Comparison of ENCODE assay signal across 8 cellular contexts in genomic region chr11:75867778-75868374, GRCh38. TPM values are rescaled to one million over a fixed set of nuclear protein-coding genes. Genes with fewer than 3 reads are reported as not detected.
DNase-seq lines count a peak whose midpoint lies in the region; ATAC-seq, FAIRE-seq and TF ChIP-seq lines count a peak whose summit lies in the region.

No MANE protein-coding gene starts in this region.

- peak in 3 of 4 experiments; percentile 4 to 6 (median 5) for DNase-seq in activated CD4-positive, CD25-positive, alpha-beta regulatory T cell (lab: John Stamatoyannopoulos, UW)
- no peak for DNase-seq in activated CD4-positive, CD25-positive, alpha-beta regulatory T cell treated with anti-CD3 and anti-CD28 coated beads, Interleukin-2, amount 50 U/mL, for 72 hours
- DNase-seq in LNCaP clone FGC (ENCODE audit: low read depth) (no peak), T-helper 17 cell (peak in 1 of 3 donors; percentile 20), right lobe of liver (no peak), stomach (peak; percentile 41)

- no peak overlapping the region for H3K27ac ChIP-seq in right lobe of liver
- H3K27ac ChIP-seq in stomach, result peak overlapping the region in 2 of 5 donors; percentile 32 to 61

- H3K36me3 Mint-ChIP-seq in T-helper 17 cell (ENCODE audit: low read depth), result peaks cover 2% of the 10 kb centered on the region

- H3K4me3 ChIP-seq in LNCaP clone FGC (ENCODE audit: low read depth, low read length) (no peak overlapping the region), right lobe of liver (no peak overlapping the region), stomach (no peak overlapping the region)

- H3K27ac Mint-ChIP-seq in T-helper 17 cell, result no peak overlapping the region

- ATAC-seq in T-helper 17 cell (peak; percentile 64), right lobe of liver (peak; percentile 79 to 89 (median 86)), HG02759 (IDR thresholded peaks at IDR 0.05; ENCODE audit: unreplicated experiment) (no peak)

- peak overlapping the region; percentile 59 for H3K4me3 Mint-ChIP-seq in T-helper 17 cell

- no peak for TF ChIP-seq EP300 in stomach (IDR thresholded peaks at IDR 0.05)

- no peaks in the 10 kb centered on the region for H3K27me3 ChIP-seq in right lobe of liver
- no peaks in the 10 kb centered on the region for H3K27me3 ChIP-seq in stomach

- TF ChIP-seq POLR2A in right lobe of liver (IDR thresholded peaks at IDR 0.05) (no peak), stomach (IDR thresholded peaks at IDR 0.05) (no peak)

- intact Hi-C loops in right lobe of liver (cut with DNase I) (loop anchor here in 1 of 2 donors (10.0 kb wide), 1 partner anchor 63 kb away; no protein-coding TSS in a partner anchor), stomach (cut with DNase I; ENCODE audit: low total_unique reads) (loop anchor here (2.0 kb wide), 1 partner anchor 65 kb away; no protein-coding TSS in a partner anchor)

- TF ChIP-seq CTCF in LNCaP clone FGC (IDR thresholded peaks at IDR 0.05; ENCODE audit: control insufficient read depth, extremely low read depth, insufficient read depth) (peak; percentile 70), right lobe of liver (IDR thresholded peaks at IDR 0.05) (peak; percentile 88 to 93 (median 91)), stomach (IDR thresholded peaks at IDR 0.05) (peak in 6 of 7 experiments; percentile 19 to 94 (median 70))

- FAIRE-seq in colon (lab: Jason Lieb, UNC), result peak; percentile 81

- H3K4me1 ChIP-seq in right lobe of liver (peaks cover 0 to 10% (median 0%) of the 10 kb centered on the region in 4 donors), stomach (peaks cover 21 to 64% (median 47%) of the 10 kb centered on the region in 4 donors)

- H3K9me3 ChIP-seq in T-helper 17 cell (ENCODE audit: control insufficient read depth, low read length, poor library complexity, severe bottlenecking) (no peaks in the 10 kb centered on the region), right lobe of liver (no peaks in the 10 kb centered on the region), stomach (no peaks in the 10 kb centered on the region)

- H3K27me3 Mint-ChIP-seq in T-helper 17 cell, result no peaks in the 10 kb centered on the region

- H3K4me1 Mint-ChIP-seq in T-helper 17 cell, result peaks cover 24% of the 10 kb centered on the region

- WGBS in right lobe of liver (ENCODE audit: insufficient coverage, low coverage, low lambda C conversion rate, missing lambda C conversion rate), result 24% methylated on average over 6 of the region's 6 CpGs
- WGBS in stomach, 5 donors, result 21 to 35% (median 23%) methylated on average over 6 of the region's 6 CpGs

- H3K36me3 ChIP-seq in right lobe of liver, result no peaks in the 10 kb centered on the region
- H3K36me3 ChIP-seq in stomach, result no peaks in the 10 kb centered on the region

RNA-seq across cellular contexts. Expression of gene UVRAG, which starts 52.9 kb away (rescaled TPM):
- total RNA-seq in T-helper 17 cell (10 to 100 TPM; 25.2 to 29.8 TPM), right lobe of liver (10 to 100 TPM in 3 of 6 experiments, 1 to 10 TPM in 3; 8.8 to 12.6 (median 10.3) TPM), stomach (10 to 100 TPM; 18.8 to 55.5 (median 33.0) TPM)
- 1 to 10 TPM; 4.7 to 8.9 (median 6.5) TPM for polyA plus RNA-seq in stomach

Comparison
In these comparisons a context has a peak if more than half of its experiments do, and no peak if none do; other contexts are left out.
1. DNase-seq: peak in activated CD4-positive, CD25-positive, alpha-beta regulatory T cell (3 of 4) and stomach (single experiment); none in activated CD4-positive, CD25-positive, alpha-beta regulatory T cell treated with anti-CD3 and anti-CD28 coated beads, Interleukin-2, amount 50 U/mL, for 72 hours (single experiment), LNCaP clone FGC (single experiment) and right lobe of liver (0 of 3).
2. Peak in every context shown above with its lines, with median percentiles within 50 percentile points of each other: CTCF ChIP-seq.